18 cellular contexts compared by ENCODE assay signal in genomic region chr5:59272744-59273427, GRCh38.
A peak's percentile ranks its signal among the peaks of the same experiment; 100 is the strongest.
DNase-seq lines count a peak whose midpoint lies in the region; ATAC-seq and TF ChIP-seq lines count a peak whose summit lies in the region.
"Had no signal": no experiment of that assay in that cellular context is flagged by ENCODE, and none has a peak within 500 bp of the region (broad histone marks: within the 10 kb centered on the region; RNA-seq: fewer than 3 reads in every experiment).

No MANE protein-coding gene starts in this region.

- peaks cover 8% of the 10 kb centered on the region for H3K4me1 ChIP-seq in HUES6 (ENCODE audit: control insufficient read depth, insufficient read depth, low read length)
- peaks cover 15% of the 10 kb centered on the region for H3K4me1 ChIP-seq in lower lobe of right lung
- H3K4me1 ChIP-seq in gastrocnemius medialis = peaks cover 54 to 79% of the 10 kb centered on the region in 2 donors
- no peaks in the 10 kb centered on the region for H3K4me1 ChIP-seq in uterus

- no peak for ATAC-seq in lower lobe of right lung
- ATAC-seq in gastrocnemius medialis = no peak
- no peak for ATAC-seq in GM19324 (IDR thresholded peaks at IDR 0.05; ENCODE audit: low FRiP score, unreplicated experiment)
- ATAC-seq: activated CD4-positive, CD25-positive, alpha-beta regulatory T cell treated with anti-CD3 and anti-CD28 coated beads, Interleukin-2, amount 50 U/mL, for 24 hours; activated T-helper 17 cell treated with anti-CD3 and anti-CD28 coated beads, Interleukin-2, amount 50 U/mL, for 72 hours; sciatic nerve; SK-N-SH treated with all-trans-retinoic acid at 6 μM for 48 hours had no signal

- H3K9me3 ChIP-seq in HUES6 (ENCODE audit: control insufficient read depth, insufficient read depth, low read depth, low read length) (no peaks in the 10 kb centered on the region), lower lobe of right lung (no peaks in the 10 kb centered on the region), gastrocnemius medialis (no peaks in the 10 kb centered on the region), uterus (no peaks in the 10 kb centered on the region)

- no peak for TF ChIP-seq POLR2A in gastrocnemius medialis (IDR thresholded peaks at IDR 0.05)
- no peak for TF ChIP-seq POLR2A in uterus (IDR thresholded peaks at IDR 0.05)

- DNase-seq in lower lobe of right lung (no peak), gastrocnemius medialis (no peak), uterus (no peak), AG08395 (ENCODE audit: low spot score) (no peak), NCI-H748 treated with DMSO at 0.1 percent for 48 hours (lab: John Stamatoyannopoulos, UW) (no peak)
- DNase-seq: Calu3; HCEC 1CT; head of caudate nucleus; KBM-7; stimulated activated CD4-positive, alpha-beta T cell treated with anti-CD3 and anti-CD28 coated beads, Interleukin-2, amount 100 ng/mL, for 24 hours; T-helper 9 cell had no signal

- no peak overlapping the region for H3K27ac ChIP-seq in HUES6 (ENCODE audit: low read depth, low read length)
- H3K27ac ChIP-seq in VCaP = peak overlapping the region; percentile 77
- no peak overlapping the region for H3K27ac ChIP-seq in lower lobe of right lung
- H3K27ac ChIP-seq in gastrocnemius medialis = peak overlapping the region in 3 of 4 donors; percentile 13 to 55 (median 26)
- H3K27ac ChIP-seq in uterus = peak overlapping the region in 1 of 2 donors; percentile 39

- peak overlapping the region; percentile 3; the same call in 1 of the 2 replicates for H3K4me3 ChIP-seq in HUES6 (ENCODE audit: low read depth, low read length)
- peak overlapping the region; percentile 25 for H3K4me3 ChIP-seq in lower lobe of right lung
- H3K4me3 ChIP-seq in gastrocnemius medialis = no peak overlapping the region
- peak overlapping the region in 1 of 2 donors; percentile 1 for H3K4me3 ChIP-seq in uterus

- no peaks in the 10 kb centered on the region for H3K27me3 ChIP-seq in HUES6 (ENCODE audit: control insufficient read depth, insufficient read depth, low read length)
- H3K27me3 ChIP-seq in lower lobe of right lung (ENCODE audit: low read depth) = no peaks in the 10 kb centered on the region
- no peaks in the 10 kb centered on the region for H3K27me3 ChIP-seq in gastrocnemius medialis
- no peaks in the 10 kb centered on the region for H3K27me3 ChIP-seq in uterus

- no peak overlapping the region for H3K9ac ChIP-seq in HUES6 (ENCODE audit: low read length)

- intact Hi-C loops in lower lobe of right lung (cut with DNase I) (no loop called here), gastrocnemius medialis (cut with DNase I; ENCODE audit: low total_unique reads) (no loop called here), uterus (cut with DNase I; ENCODE audit: low total_unique reads) (no loop called here)

- TF ChIP-seq CTCF in VCaP (conservative IDR thresholded peaks at IDR 0.05) (no peak), lower lobe of right lung (IDR thresholded peaks at IDR 0.05) (no peak), gastrocnemius medialis (IDR thresholded peaks at IDR 0.05 in 4 of 5, conservative IDR thresholded peaks at IDR 0.05 in 1 of 5) (no peak), uterus (IDR thresholded peaks at IDR 0.05) (no peak)

- H3K36me3 ChIP-seq in HUES6 (ENCODE audit: control insufficient read depth, insufficient read depth, low read length) (no peaks in the 10 kb centered on the region), lower lobe of right lung (no peaks in the 10 kb centered on the region), gastrocnemius medialis (no peaks in the 10 kb centered on the region), uterus (no peaks in the 10 kb centered on the region)

- in situ Hi-C loops in gastrocnemius medialis (cut with MboI; ENCODE audit: low sequenced_read_pairs in 4 of 4) = no loop called here

Comparison
In these comparisons a context has a peak if more than half of its experiments do, and no peak if none do; other contexts are left out.
1. H3K27ac ChIP-seq: peak in VCaP (single experiment) and gastrocnemius medialis (3 of 4); none in HUES6 (single experiment) and lower lobe of right lung (single experiment).
2. H3K4me3 ChIP-seq: peak in HUES6 (single experiment) and lower lobe of right lung (single experiment); none in gastrocnemius medialis (0 of 4).